ENCODE assay signal across 23 cellular contexts in genomic region chr12:31407562-31407961, GRCh38.
DNase-seq lines count a peak whose midpoint lies in the region; ATAC-seq and TF ChIP-seq lines count a peak whose summit lies in the region.
"Had no signal": no experiment of that assay in that cellular context is flagged by ENCODE, and none has a peak within 500 bp of the region (broad histone marks: within the 10 kb centered on the region; RNA-seq: fewer than 3 reads in every experiment).

No MANE protein-coding gene starts in this region.

- TF ChIP-seq CTCF in GM10248 (IDR thresholded peaks at IDR 0.05; ENCODE audit: control extremely low read depth, extremely low read depth, low read depth, missing control alignments) (no peak), OCI-LY7 (conservative IDR thresholded peaks at IDR 0.05; ENCODE audit: low read length) (no peak), progenitor cell of endocrine pancreas (IDR thresholded peaks at IDR 0.05; ENCODE audit: unreplicated experiment) (no peak)

- H3K4me1 ChIP-seq in OCI-LY7 (ENCODE audit: insufficient read depth, low read length, poor library complexity, severe bottlenecking) (peaks cover 61% of the 10 kb centered on the region), SJCRH30 (no peaks in the 10 kb centered on the region)

- peak overlapping the region; percentile 99 for H3K27ac ChIP-seq in OCI-LY7 (ENCODE audit: low read depth, low read length, poor library complexity, severe bottlenecking)
- H3K27ac ChIP-seq in SJCRH30, result no peak overlapping the region
- H3K27ac ChIP-seq: BLaER1 had no signal

- H3K36me3 ChIP-seq in OCI-LY7 (ENCODE audit: insufficient read depth, low read length), result peaks cover 27% of the 10 kb centered on the region; the same call in 1 of the 2 replicates
- no peaks in the 10 kb centered on the region; the same call in 1 of the 2 replicates for H3K36me3 ChIP-seq in SJCRH30
- H3K36me3 ChIP-seq: BLaER1, HAP-1, MG63 had no signal

- CTCF ChIA-PET in GM10248 (lab: Yijun Ruan, JAX), result no interaction called here
- CTCF ChIA-PET in OCI-LY7 (lab: Charles Lee; ENCODE audit: unreplicated experiment), result no interaction called here

- H3K4me1 Mint-ChIP-seq in progenitor cell of endocrine pancreas (ENCODE audit: low read depth), result peaks cover 2% of the 10 kb centered on the region
- H3K4me1 Mint-ChIP-seq: CD4-positive, CD25-positive, alpha-beta regulatory T cell had no signal

- intact Hi-C loops in OCI-LY7 (cut with micrococcal nuclease; ENCODE audit: unreplicated experiment), result loop anchor here (2.0 kb wide), 1 partner anchor 111 kb away; no protein-coding TSS in a partner anchor

- H4K20me1 ChIP-seq in OCI-LY7 (ENCODE audit: insufficient read depth, low read length), result no peaks in the 10 kb centered on the region
- H4K20me1 ChIP-seq: BLaER1 had no signal

- no peak overlapping the region for H3K4me3 Mint-ChIP-seq in progenitor cell of endocrine pancreas (ENCODE audit: low read depth)
- H3K4me3 Mint-ChIP-seq: HFFc6, T-cell had no signal

- H3K79me2 ChIP-seq in OCI-LY7 (ENCODE audit: insufficient read depth, low read depth, low read length), result no peaks in the 10 kb centered on the region

- POLR2A ChIA-PET in GM10248 (lab: Yijun Ruan, JAX) (no interaction called here), OCI-LY7 (lab: Charles Lee) (interaction anchor here (0.6 to 0.9 kb wide), 2 partner anchors 9 to 63 kb away, joined by 3 to 4 read pairs; no protein-coding TSS in a partner anchor)

- no peaks in the 10 kb centered on the region for H3K27me3 ChIP-seq in SJCRH30
- H3K27me3 ChIP-seq: BLaER1, MG63 had no signal

- peak; percentile 33 for ATAC-seq in GM19351 (IDR thresholded peaks at IDR 0.05; ENCODE audit: unreplicated experiment)
- no peak for ATAC-seq in GM18870 (IDR thresholded peaks at IDR 0.05; ENCODE audit: unreplicated experiment)
- ATAC-seq: T-cell had no signal

- H3K4me3 ChIP-seq in OCI-LY7 (ENCODE audit: low read depth, low read length, poor library complexity, severe bottlenecking) (no peak overlapping the region), SJCRH30 (no peak overlapping the region)
- H3K4me3 ChIP-seq: BLaER1, HAP-1, MG63 had no signal

- no peak overlapping the region for H2AFZ ChIP-seq in OCI-LY7 (ENCODE audit: low read length)

- H3K9me3 ChIP-seq in OCI-LY7 (ENCODE audit: low read length) (no peaks in the 10 kb centered on the region), SJCRH30 (replicated peaks) (no peaks in the 10 kb centered on the region)
- H3K9me3 ChIP-seq: BLaER1, HAP-1, MG63 had no signal

- DNase-seq in GM10248 (ENCODE audit: extremely low spot score) (peak; percentile 20), OCI-LY7 (ENCODE audit: low spot score) (peak; percentile 11), progenitor cell of endocrine pancreas (ENCODE audit: low spot score, unreplicated experiment) (no peak), SJCRH30 (no peak), NCI-H1694 (lab: John Stamatoyannopoulos, UW) (no peak), DMS79 (lab: John Stamatoyannopoulos, UW) (no peak)
- DNase-seq: CD4-positive, CD25-positive, alpha-beta regulatory T cell; HFFc6; IMR-90; KG1; MG63; NCI-H1105 treated with DMSO at 0.1 percent for 48 hours; NCI-H146; NCI-H2029; NCI-H446; NCI-H524 treated with DMSO at 0.1 percent for 48 hours; NCI-H82; OCI-M1; T-cell had no signal

- H3K9me3 Mint-ChIP-seq in progenitor cell of endocrine pancreas (ENCODE audit: low read depth), result no peaks in the 10 kb centered on the region
- H3K9me3 Mint-ChIP-seq: CD4-positive, CD25-positive, alpha-beta regulatory T cell; HFFc6; T-cell had no signal

- peak overlapping the region; percentile 70 for H3K27ac Mint-ChIP-seq in progenitor cell of endocrine pancreas
- H3K27ac Mint-ChIP-seq: CD4-positive, CD25-positive, alpha-beta regulatory T cell; HFFc6; T-cell had no signal

- H3K9me2 ChIP-seq in OCI-LY7 (ENCODE audit: insufficient read depth, low read length), result no peaks in the 10 kb centered on the region

- H3K27me3 Mint-ChIP-seq in progenitor cell of endocrine pancreas, result no peaks in the 10 kb centered on the region
- H3K27me3 Mint-ChIP-seq: T-cell had no signal

- H3K36me3 Mint-ChIP-seq in progenitor cell of endocrine pancreas (ENCODE audit: insufficient read depth), result peaks cover 15% of the 10 kb centered on the region
- H3K36me3 Mint-ChIP-seq: CD4-positive, CD25-positive, alpha-beta regulatory T cell; T-cell had no signal

- peak overlapping the region; percentile 42 for H3K4me2 ChIP-seq in OCI-LY7 (ENCODE audit: low read length)
- H3K4me2 ChIP-seq: BLaER1 had no signal

- BruUV-seq in OCI-LY7 (replicated peaks; lab: Mats Ljungman, UMichigan), result no TSS peak

Comparison
In these comparisons a context has a peak if more than half of its experiments do, and no peak if none do; other contexts are left out.
1. DNase-seq: peak in GM10248 (single experiment) and OCI-LY7 (single experiment); none in progenitor cell of endocrine pancreas (single experiment), SJCRH30 (0 of 2), NCI-H1694 (single experiment) and DMS79 (single experiment).